ENCODE assay signal across 8 cellular contexts in the genomic region with DNA sequence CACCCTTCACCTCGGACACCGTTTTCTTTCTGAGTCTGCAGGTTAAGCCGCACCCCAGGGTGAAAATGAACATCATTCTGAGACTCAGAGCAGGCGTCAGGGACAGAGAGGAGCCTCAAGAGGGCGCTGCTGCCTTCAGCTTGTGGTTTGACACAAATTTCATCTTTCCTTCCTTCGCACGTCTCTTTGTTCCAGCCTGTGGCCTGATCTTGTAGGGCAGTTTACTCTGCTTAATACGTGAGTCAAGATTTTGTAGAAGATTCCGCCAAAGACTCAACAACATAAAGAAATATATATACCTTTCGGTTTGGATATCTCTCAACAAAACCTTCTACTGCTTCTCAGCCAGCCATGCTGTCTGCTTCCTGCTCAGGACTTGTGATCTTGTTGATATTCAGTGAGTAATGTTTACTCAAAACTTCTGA.
DNase-seq lines count a peak whose midpoint lies in the region; ATAC-seq and TF ChIP-seq lines count a peak whose summit lies in the region.

No MANE protein-coding gene starts in this region.

- H3K27me3 Mint-ChIP-seq in activated CD8-positive, alpha-beta T cell treated with anti-CD3 and anti-CD28 coated beads for 36 hours: no peaks in the 10 kb centered on the region

- H3K36me3 Mint-ChIP-seq in activated CD8-positive, alpha-beta T cell treated with anti-CD3 and anti-CD28 coated beads for 36 hours (ENCODE audit: low read depth): peaks cover 17% of the 10 kb centered on the region

- POLR2A ChIA-PET in activated CD8-positive, alpha-beta T cell treated with anti-CD3 and anti-CD28 coated beads for 36 hours (lab: Charles Lee): interaction anchor here (0.7 to 1.6 kb wide), 6 partner anchors 10 to 553 kb away, joined by 3 to 5 read pairs (median 4); no protein-coding TSS in a partner anchor

- H3K27ac ChIP-seq in 22Rv1: no peak overlapping the region
- H3K27ac ChIP-seq in KOPT-K1 (ENCODE audit: low read depth, low read length, poor library complexity, severe bottlenecking): peak overlapping the region; percentile 69

- H3K9me3 ChIP-seq in KOPT-K1 (ENCODE audit: insufficient read depth, low read length, poor library complexity, severe bottlenecking): peaks cover 4% of the 10 kb centered on the region

- peak overlapping the region; percentile 81 for H3K4me3 Mint-ChIP-seq in activated CD8-positive, alpha-beta T cell treated with anti-CD3 and anti-CD28 coated beads for 36 hours

- H3K4me1 Mint-ChIP-seq in activated CD8-positive, alpha-beta T cell treated with anti-CD3 and anti-CD28 coated beads for 36 hours (ENCODE audit: low read depth): peaks cover 17% of the 10 kb centered on the region

- DNase-seq in activated CD8-positive, alpha-beta T cell treated with anti-CD3 and anti-CD28 coated beads for 36 hours: peak; percentile 86
- DNase-seq in epithelial cell of proximal tubule (ENCODE audit: low read depth) (no peak), A172 (ENCODE audit: low spot score) (no peak), NCI-H2227 (lab: John Stamatoyannopoulos, UW; ENCODE audit: unreplicated experiment) (no peak)
- peak; percentile 41 to 65 for DNase-seq in stimulated activated CD8-positive, alpha-beta memory T cell treated with anti-CD3 and anti-CD28 coated beads, Interleukin-15, amount 100 ng/mL, for 48 hours (ENCODE audit: low read depth in 2 of 2)

- intact Hi-C loops in activated CD8-positive, alpha-beta T cell treated with anti-CD3 and anti-CD28 coated beads for 36 hours (cut with micrococcal nuclease): loop anchor here (5.0 kb wide), 1 partner anchor 44 kb away; no protein-coding TSS in a partner anchor

- H3K9me3 Mint-ChIP-seq in activated CD8-positive, alpha-beta T cell treated with anti-CD3 and anti-CD28 coated beads for 36 hours: no peaks in the 10 kb centered on the region

- ATAC-seq in activated CD8-positive, alpha-beta T cell treated with anti-CD3 and anti-CD28 coated beads for 36 hours: peak; percentile 79
- no peak for ATAC-seq in HG02938 (IDR thresholded peaks at IDR 0.05; ENCODE audit: unreplicated experiment)

- no peaks in the 10 kb centered on the region for H3K36me3 ChIP-seq in KOPT-K1 (ENCODE audit: insufficient read depth, low read length)

- no peak overlapping the region for H3K4me3 ChIP-seq in epithelial cell of proximal tubule (ENCODE audit: low read depth, low read length)

- CTCF ChIA-PET in activated CD8-positive, alpha-beta T cell treated with anti-CD3 and anti-CD28 coated beads for 36 hours (lab: Charles Lee): interaction anchor here (0.8 to 3.8 kb wide), 19 partner anchors 13 to 567 kb away, joined by 3 to 38 read pairs (median 3); no protein-coding TSS in a partner anchor

- peak; percentile 79 for TF ChIP-seq CTCF in 22Rv1 (IDR thresholded peaks at IDR 0.05)
- peak; percentile 58 for TF ChIP-seq CTCF in activated CD8-positive, alpha-beta T cell treated with anti-CD3 and anti-CD28 coated beads for 36 hours (IDR thresholded peaks at IDR 0.05)
- peak; percentile 49 for TF ChIP-seq CTCF in epithelial cell of proximal tubule (conservative IDR thresholded peaks at IDR 0.05; ENCODE audit: low read depth, low read length)

- peak overlapping the region; percentile 92 for H3K27ac Mint-ChIP-seq in activated CD8-positive, alpha-beta T cell treated with anti-CD3 and anti-CD28 coated beads for 36 hours

Comparison
In these comparisons a context has a peak if more than half of its experiments do, and no peak if none do; other contexts are left out.
1. DNase-seq: peak in activated CD8-positive, alpha-beta T cell treated with anti-CD3 and anti-CD28 coated beads for 36 hours (single experiment) and stimulated activated CD8-positive, alpha-beta memory T cell treated with anti-CD3 and anti-CD28 coated beads, Interleukin-15, amount 100 ng/mL, for 48 hours (2 of 2); none in epithelial cell of proximal tubule (single experiment), A172 (single experiment) and NCI-H2227 (single experiment).
2. Peak in every context shown above with its lines, with median percentiles within 50 percentile points of each other: CTCF ChIP-seq.